ENCODE assay signal across 19 cellular contexts in the genomic region with DNA sequence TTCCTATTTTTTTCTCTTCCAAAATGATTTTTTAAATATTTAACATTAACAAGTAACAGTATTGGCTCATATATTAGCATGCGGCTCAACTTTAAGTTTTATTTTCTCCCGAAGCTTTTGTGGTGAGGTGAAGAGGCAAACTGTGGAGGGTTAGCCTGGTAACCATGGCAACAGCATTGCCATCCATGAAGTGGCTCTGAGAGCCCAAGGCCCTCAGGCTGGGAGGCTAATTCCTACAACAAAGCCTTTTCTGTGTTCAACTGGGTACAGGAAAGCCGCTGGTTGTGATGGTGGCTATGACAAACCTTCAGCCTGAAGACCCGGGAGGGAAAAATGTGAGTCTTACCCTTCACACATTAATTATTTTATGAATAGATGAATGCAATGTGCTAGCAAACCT. TPM values are rescaled to one million over a fixed set of nuclear protein-coding genes. Genes with fewer than 3 reads are reported as not detected.
DNase-seq lines count a peak whose midpoint lies in the region; ATAC-seq and TF ChIP-seq lines count a peak whose summit lies in the region.
"Had no signal": no experiment of that assay in that cellular context is flagged by ENCODE, and none has a peak within 500 bp of the region (broad histone marks: within the 10 kb centered on the region; RNA-seq: fewer than 3 reads in every experiment).

No MANE protein-coding gene starts in this region.

- CTCF ChIA-PET in SK-N-SH (lab: Yijun Ruan, JAX): interaction anchor here (0.7 kb wide), 1 partner anchor 86 kb away, joined by 3 read pairs; no protein-coding TSS in a partner anchor

- H3K36me3 ChIP-seq in SK-N-SH (replicated peaks in 1 of 2; ENCODE audit: control insufficient read depth in 1 of 2, insufficient read depth in 2 of 2, low read length in 1 of 2) (no peaks in the 10 kb centered on the region), HAP-1 (replicated peaks) (no peaks in the 10 kb centered on the region)
- H3K36me3 ChIP-seq: heart right ventricle, lower lobe of right lung, ovary, SJSA1, transverse colon had no signal

- H3K27ac ChIP-seq in SK-N-SH (ENCODE audit: low read depth in 2 of 2, low read length in 1 of 2): no peak overlapping the region
- H3K27ac ChIP-seq: epithelial cell of prostate, heart right ventricle, lower lobe of right lung, ovary, SJSA1, transverse colon, VCaP had no signal

- no peak for TF ChIP-seq RAD21 in SK-N-SH (IDR thresholded peaks at IDR 0.05; ENCODE audit: low read length)

- peak; percentile 53 for DNase-seq in SK-N-SH
- DNase-seq in NCI-H748 treated with DMSO at 0.1 percent for 48 hours (lab: John Stamatoyannopoulos, UW): peak; percentile 11
- peak; percentile 66 for DNase-seq in iPS-NIHi7 (ENCODE audit: extremely low spot score)
- no peak for DNase-seq in activated CD4-positive, alpha-beta T cell treated with anti-CD3 and anti-CD28 coated beads for 48 hours
- DNase-seq in HAP-1 (ENCODE audit: low spot score in 2 of 2): no peak
- DNase-seq in NCI-H446 (lab: John Stamatoyannopoulos, UW): no peak
- DNase-seq: activated CD8-positive, alpha-beta memory T cell treated with anti-CD3 and anti-CD28 coated beads, Interleukin-2, amount 50 U/mL, for 4 hours; activated naive CD8-positive, alpha-beta T cell treated with anti-CD3 and anti-CD28 coated beads, Interleukin-2, amount 10 ng/mL, durations not matched to agents 7 days and 5 days; Caco-2; heart right ventricle; lower lobe of right lung; NK-92 treated with Interleukin-12 subunit alpha and Interleukin-12 subunit beta, amount 100 ng/mL, for 24 hours; ovary; transverse colon had no signal

- no peaks in the 10 kb centered on the region for H3K9me3 ChIP-seq in SK-N-SH
- H3K9me3 ChIP-seq in HAP-1: no peaks in the 10 kb centered on the region
- H3K9me3 ChIP-seq: lower lobe of right lung, ovary, SJSA1 had no signal

- TF ChIP-seq CTCF in SK-N-SH (IDR thresholded peaks at IDR 0.05): no peak

- no peaks in the 10 kb centered on the region for H3K9me2 ChIP-seq in SK-N-SH

- H3K9ac ChIP-seq in SK-N-SH: no peak overlapping the region

- WGBS in SK-N-SH (ENCODE audit: low lambda C conversion rate): 33% methylated on average over 4 of the region's 4 CpGs

- in situ Hi-C loops in HAP-1 (cut with MboI; ENCODE audit: low sequenced_read_pairs): no loop called here

- H3K79me2 ChIP-seq in SK-N-SH (ENCODE audit: insufficient read depth): no peaks in the 10 kb centered on the region

- POLR2A ChIA-PET in SK-N-SH (lab: Yijun Ruan, JAX): no interaction called here

- H3K27me3 ChIP-seq in SK-N-SH (ENCODE audit: insufficient read depth) (no peaks in the 10 kb centered on the region), HAP-1 (ENCODE audit: low read depth) (no peaks in the 10 kb centered on the region)
- H3K27me3 ChIP-seq: heart right ventricle, ovary, SJSA1, transverse colon had no signal

- ATAC-seq in SK-N-SH treated with all-trans-retinoic acid at 6 μM for 48 hours (no peak), GM21529 (IDR thresholded peaks at IDR 0.05; ENCODE audit: unreplicated experiment) (no peak)
- ATAC-seq: heart right ventricle, lower lobe of right lung had no signal

- H2AFZ ChIP-seq in SK-N-SH (ENCODE audit: low read depth): no peak overlapping the region

- H3K4me3 ChIP-seq in SK-N-SH (ENCODE audit: low read depth in 2 of 2, low read length in 1 of 2): no peak overlapping the region
- no peak overlapping the region for H3K4me3 ChIP-seq in HAP-1
- H3K4me3 ChIP-seq: heart right ventricle, lower lobe of right lung, ovary, SJSA1, transverse colon had no signal

- no peak overlapping the region for H3K4me2 ChIP-seq in SK-N-SH

- TF ChIP-seq EP300 in SK-N-SH (IDR thresholded peaks at IDR 0.05; ENCODE audit: borderline replicate concordance in 1 of 2, low read depth in 1 of 2, low read length in 1 of 2): no peak

- H3K4me1 ChIP-seq in SK-N-SH (ENCODE audit: control insufficient read depth in 1 of 2, insufficient read depth in 2 of 2, low read depth in 1 of 2, low read length in 1 of 2): peaks cover 0 to 3% of the 10 kb centered on the region in 2 experiments; a peak in 1 of 4 replicates
- no peaks in the 10 kb centered on the region for H3K4me1 ChIP-seq in HAP-1
- H3K4me1 ChIP-seq: Caco-2, lower lobe of right lung, SJSA1 had no signal

- no peaks in the 10 kb centered on the region for H3F3A ChIP-seq in SK-N-SH (replicated peaks; ENCODE audit: insufficient read depth)

- H4K20me1 ChIP-seq in SK-N-SH (ENCODE audit: insufficient read depth): no peaks in the 10 kb centered on the region

TF ChIP-seq in SK-N-SH, 30 proteins besides CTCF, POLR2A, EP300 and RAD21:
- TF ChIP-seq TAF1 (IDR thresholded peaks at IDR 0.05; ENCODE audit: borderline replicate concordance, low read depth, low read length): no peak
- TF ChIP-seq TCF12 (IDR thresholded peaks at IDR 0.05): no peak
- TF ChIP-seq MXI1 (IDR thresholded peaks at IDR 0.05; ENCODE audit: low read depth, low read length): no peak
- TF ChIP-seq, protein P1, sequence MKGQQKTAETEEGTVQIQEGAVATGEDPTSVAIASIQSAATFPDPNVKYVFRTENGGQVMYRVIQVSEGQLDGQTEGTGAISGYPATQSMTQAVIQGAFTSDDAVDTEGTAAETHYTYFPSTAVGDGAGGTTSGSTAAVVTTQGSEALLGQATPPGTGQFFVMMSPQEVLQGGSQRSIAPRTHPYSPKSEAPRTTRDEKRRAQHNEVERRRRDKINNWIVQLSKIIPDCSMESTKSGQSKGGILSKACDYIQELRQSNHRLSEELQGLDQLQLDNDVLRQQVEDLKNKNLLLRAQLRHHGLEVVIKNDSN (IDR thresholded peaks at IDR 0.05; ENCODE audit: borderline replicate concordance, low read depth): no peak
- no peak for TF ChIP-seq FOXJ3 (CRISPR knock-in tag; IDR thresholded peaks at IDR 0.05)
- no peak for TF ChIP-seq NRF1 (IDR thresholded peaks at IDR 0.05; ENCODE audit: low read depth, low read length)
- TF ChIP-seq, protein P2, sequence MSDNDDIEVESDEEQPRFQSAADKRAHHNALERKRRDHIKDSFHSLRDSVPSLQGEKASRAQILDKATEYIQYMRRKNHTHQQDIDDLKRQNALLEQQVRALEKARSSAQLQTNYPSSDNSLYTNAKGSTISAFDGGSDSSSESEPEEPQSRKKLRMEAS (IDR thresholded peaks at IDR 0.05; ENCODE audit: low read depth): no peak
- no peak for TF ChIP-seq RXRA (IDR thresholded peaks at IDR 0.05; ENCODE audit: borderline replicate concordance, low read depth)
- TF ChIP-seq FOXM1 (IDR thresholded peaks at IDR 0.05; ENCODE audit: low read depth): no peak
- no peak for TF ChIP-seq MEF2A (IDR thresholded peaks at IDR 0.05; ENCODE audit: borderline replicate concordance, low read depth)
- TF ChIP-seq RCOR1 (IDR thresholded peaks at IDR 0.05; ENCODE audit: low read length): no peak
- TF ChIP-seq SMC3 (IDR thresholded peaks at IDR 0.05; ENCODE audit: low read depth, low read length): no peak
- TF ChIP-seq, protein P3, sequence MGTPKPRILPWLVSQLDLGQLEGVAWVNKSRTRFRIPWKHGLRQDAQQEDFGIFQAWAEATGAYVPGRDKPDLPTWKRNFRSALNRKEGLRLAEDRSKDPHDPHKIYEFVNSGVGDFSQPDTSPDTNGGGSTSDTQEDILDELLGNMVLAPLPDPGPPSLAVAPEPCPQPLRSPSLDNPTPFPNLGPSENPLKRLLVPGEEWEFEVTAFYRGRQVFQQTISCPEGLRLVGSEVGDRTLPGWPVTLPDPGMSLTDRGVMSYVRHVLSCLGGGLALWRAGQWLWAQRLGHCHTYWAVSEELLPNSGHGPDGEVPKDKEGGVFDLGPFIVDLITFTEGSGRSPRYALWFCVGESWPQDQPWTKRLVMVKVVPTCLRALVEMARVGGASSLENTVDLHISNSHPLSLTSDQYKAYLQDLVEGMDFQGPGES (IDR thresholded peaks at IDR 0.05; ENCODE audit: low read depth, low read length): no peak

TF ChIP-seq in SK-N-SH treated with all-trans-retinoic acid at 6 μM for 48 hours, 23 proteins besides CTCF, POLR2A, EP300 and RAD21:
- TF ChIP-seq, protein P4, sequence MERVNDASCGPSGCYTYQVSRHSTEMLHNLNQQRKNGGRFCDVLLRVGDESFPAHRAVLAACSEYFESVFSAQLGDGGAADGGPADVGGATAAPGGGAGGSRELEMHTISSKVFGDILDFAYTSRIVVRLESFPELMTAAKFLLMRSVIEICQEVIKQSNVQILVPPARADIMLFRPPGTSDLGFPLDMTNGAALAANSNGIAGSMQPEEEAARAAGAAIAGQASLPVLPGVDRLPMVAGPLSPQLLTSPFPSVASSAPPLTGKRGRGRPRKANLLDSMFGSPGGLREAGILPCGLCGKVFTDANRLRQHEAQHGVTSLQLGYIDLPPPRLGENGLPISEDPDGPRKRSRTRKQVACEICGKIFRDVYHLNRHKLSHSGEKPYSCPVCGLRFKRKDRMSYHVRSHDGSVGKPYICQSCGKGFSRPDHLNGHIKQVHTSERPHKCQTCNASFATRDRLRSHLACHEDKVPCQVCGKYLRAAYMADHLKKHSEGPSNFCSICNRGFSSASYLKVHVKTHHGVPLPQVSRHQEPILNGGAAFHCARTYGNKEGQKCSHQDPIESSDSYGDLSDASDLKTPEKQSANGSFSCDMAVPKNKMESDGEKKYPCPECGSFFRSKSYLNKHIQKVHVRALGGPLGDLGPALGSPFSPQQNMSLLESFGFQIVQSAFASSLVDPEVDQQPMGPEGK (CRISPR knock-in tag; IDR thresholded peaks at IDR 0.05; ENCODE audit: borderline replicate concordance): no peak
- no peak for TF ChIP-seq ZNF70 (CRISPR knock-in tag; IDR thresholded peaks at IDR 0.05)

RNA-seq across cellular contexts. Expression of a gene that starts 56.6 kb away (rescaled TPM):
- 0.35 and 0.36 TPM in 2 replicates for polyA plus RNA-seq in SK-N-SH (2012; rRNA removed)
- polyA plus RNA-seq in SK-N-SH (2012; cell fraction: cytosol; rRNA removed): 0.20 and 0.21 TPM in 2 replicates
- polyA plus RNA-seq in SK-N-SH (2012; cell fraction: nucleus; rRNA removed): 0.89 and 1.0 TPM in 2 replicates

Comparison
In these comparisons a context has a peak if more than half of its experiments do, and no peak if none do; other contexts are left out.
1. DNase-seq: peak in SK-N-SH (single experiment), NCI-H748 treated with DMSO at 0.1 percent for 48 hours (single experiment) and iPS-NIHi7 (single experiment); none in activated CD4-positive, alpha-beta T cell treated with anti-CD3 and anti-CD28 coated beads for 48 hours (single experiment), HAP-1 (0 of 2) and NCI-H446 (0 of 2).